Comparison of ENCODE assay signal across 10 cellular contexts in the genomic region with DNA sequence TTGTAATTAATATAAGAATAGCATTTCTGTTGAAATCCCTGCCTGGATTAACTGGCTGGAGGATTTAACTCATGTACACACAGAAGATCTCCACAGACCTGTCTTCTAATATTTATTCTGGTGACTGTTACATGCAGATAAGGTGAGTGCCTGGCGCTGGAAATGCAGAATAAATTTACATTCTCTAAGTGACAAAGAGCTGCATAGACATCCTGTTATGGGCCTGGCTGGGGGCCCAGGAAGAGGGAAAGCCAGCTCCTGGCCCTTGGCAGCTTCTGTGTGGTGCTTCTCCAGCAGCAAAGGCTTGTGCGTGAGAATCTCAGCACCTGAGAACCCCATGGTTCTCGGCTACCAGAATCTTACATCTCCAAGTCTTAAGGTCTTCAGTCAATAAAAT.
DNase-seq lines count a peak whose midpoint lies in the region; ATAC-seq and TF ChIP-seq lines count a peak whose summit lies in the region.
"Had no signal": no experiment of that assay in that cellular context is flagged by ENCODE, and none has a peak within 500 bp of the region (broad histone marks: within the 10 kb centered on the region; RNA-seq: fewer than 3 reads in every experiment).

No MANE protein-coding gene starts in this region.

- H4K8ac ChIP-seq in H9 (replicated peaks; ENCODE audit: insufficient read length, low read depth, low read length) = no peak overlapping the region

- ATAC-seq in RWPE2 (ENCODE audit: low read depth) = no peak
- no peak for ATAC-seq in HG02642 (IDR thresholded peaks at IDR 0.05; ENCODE audit: poor library complexity, unreplicated experiment)
- ATAC-seq in HG03457 (IDR thresholded peaks at IDR 0.05; ENCODE audit: unreplicated experiment) = no peak

- H3K4ac ChIP-seq in H9 (ENCODE audit: low read depth, low read length) = no peak overlapping the region

- no peak overlapping the region for H2BK12ac ChIP-seq in H9 (ENCODE audit: insufficient read length, low read depth, low read length)

- no peaks in the 10 kb centered on the region for H3K79me2 ChIP-seq in H9 (ENCODE audit: insufficient read depth, low read length)

- H2AK5ac ChIP-seq in H9 (ENCODE audit: insufficient read length, low read length) = no peak overlapping the region

- H3K9me3 ChIP-seq in H9 (ENCODE audit: control insufficient read depth, low read depth, low read length) = no peaks in the 10 kb centered on the region
- H3K9me3 ChIP-seq in RWPE2 (ENCODE audit: severe bottlenecking) = no peaks in the 10 kb centered on the region
- H3K9me3 ChIP-seq: right lobe of liver had no signal

- no peak overlapping the region for H4K5ac ChIP-seq in H9 (ENCODE audit: insufficient read length, low read depth, low read length)

- no peaks in the 10 kb centered on the region; the same call in none of the 2 replicates for H3K27me3 Mint-ChIP-seq in H9 (ENCODE audit: low read depth)

- H3K79me1 ChIP-seq in H9 (ENCODE audit: insufficient read depth, low read depth, low read length, poor library complexity, severe bottlenecking) = no peaks in the 10 kb centered on the region

- H2AFZ ChIP-seq in H9 (ENCODE audit: low read length) = no peak overlapping the region

- H3K4me3 ChIP-seq in RWPE2 (ENCODE audit: severe bottlenecking) = no peak overlapping the region
- H3K4me3 ChIP-seq: right lobe of liver had no signal

- H3K4me1 Mint-ChIP-seq in H9 = peaks cover 21 to 44% of the 10 kb centered on the region in 2 experiments

- H4K20me1 ChIP-seq in H9 (ENCODE audit: control insufficient read depth, insufficient read depth, insufficient read length) = no peaks in the 10 kb centered on the region

- H2BK120ac ChIP-seq in H9 (ENCODE audit: low read depth, low read length, poor library complexity, severe bottlenecking) = no peak overlapping the region

- H3K4me1 ChIP-seq in H9 (ENCODE audit: insufficient read depth, low read length) (no peaks in the 10 kb centered on the region), RWPE2 (ENCODE audit: insufficient read depth, poor library complexity, severe bottlenecking) (peaks cover 4% of the 10 kb centered on the region)
- H3K4me1 ChIP-seq: right lobe of liver had no signal

- no peak overlapping the region for H2BK20ac ChIP-seq in H9 (ENCODE audit: low read depth, low read length, poor library complexity, severe bottlenecking)

- H3K27me3 ChIP-seq in H9 (ENCODE audit: insufficient read depth, low read length) = no peaks in the 10 kb centered on the region
- H3K27me3 ChIP-seq in RWPE2 (ENCODE audit: insufficient read depth, poor library complexity, severe bottlenecking) = no peaks in the 10 kb centered on the region
- H3K27me3 ChIP-seq: right lobe of liver had no signal

- H3T11ph ChIP-seq in H9 (ENCODE audit: low read length) = no peak overlapping the region

- no peaks in the 10 kb centered on the region for H3K23me2 ChIP-seq in H9 (ENCODE audit: insufficient read length, low read depth, low read length, poor library complexity, severe bottlenecking)

- no peak overlapping the region for H3K9ac ChIP-seq in H9 (ENCODE audit: extremely low read depth, insufficient read length, low read length)

- H3K27ac Mint-ChIP-seq in H9 = no peak overlapping the region; a peak in 1 of 7 replicates
- H3K27ac Mint-ChIP-seq: HFFc6 had no signal

- H4K91ac ChIP-seq in H9 (ENCODE audit: insufficient read length, low read depth, low read length) = no peak overlapping the region

- no peak overlapping the region for H3K56ac ChIP-seq in H9 (ENCODE audit: insufficient read length, low read depth, low read length)

- DNase-seq in H9 (peak; percentile 22), RWPE2 (ENCODE audit: low spot score) (peak; percentile 13), left kidney (ENCODE audit: low read depth, low spot score) (peak; percentile 16), NCI-H2107 treated with DMSO at 0.1 percent for 48 hours (lab: John Stamatoyannopoulos, UW; ENCODE audit: unreplicated experiment) (no peak), HUDEP-2 (lab: John Stamatoyannopoulos, UW; ENCODE audit: unreplicated experiment in 76 of 76) (no peak)
- DNase-seq: HFFc6, right lobe of liver had no signal

- H3K27ac ChIP-seq in C4-2B = peak overlapping the region; percentile 39
- no peak overlapping the region for H3K27ac ChIP-seq in H9 (ENCODE audit: insufficient read length, low read depth, low read length)
- no peak overlapping the region for H3K27ac ChIP-seq in RWPE2 (ENCODE audit: poor library complexity, severe bottlenecking)
- H3K27ac ChIP-seq: right lobe of liver had no signal

- TF ChIP-seq CTCF in C4-2B (conservative IDR thresholded peaks at IDR 0.05) (no peak), H9 (conservative IDR thresholded peaks at IDR 0.05) (no peak), RWPE2 (IDR thresholded peaks at IDR 0.05; ENCODE audit: poor library complexity, severe bottlenecking) (no peak)

- H3K14ac ChIP-seq in H9 (ENCODE audit: insufficient read depth, low read length) = no peak overlapping the region

- no peak overlapping the region for H3K23ac ChIP-seq in H9 (ENCODE audit: insufficient read length, low read depth, low read length)

- H3K4me2 ChIP-seq in H9 (ENCODE audit: insufficient read depth, insufficient read length, low read length) = no peak overlapping the region

- no peak overlapping the region for H2BK15ac ChIP-seq in H9 (ENCODE audit: low read depth, low read length)

- H2BK5ac ChIP-seq in H9 (ENCODE audit: insufficient read length, low read length) = no peak overlapping the region

- no CpG with 5 or more reads among the region's 3 CpGs for WGBS in H9 (ENCODE audit: extremely low coverage, insufficient read length, low lambda C conversion rate)

- peaks cover 0 to 3% of the 10 kb centered on the region in 2 experiments; a peak in 3 of 5 replicates for H3K9me3 Mint-ChIP-seq in H9
- H3K9me3 Mint-ChIP-seq: HFFc6 had no signal

- H3K18ac ChIP-seq in H9 (ENCODE audit: insufficient read length, low read depth, low read length) = no peak overlapping the region

- no peak overlapping the region for H3K4me3 Mint-ChIP-seq in H9
- H3K4me3 Mint-ChIP-seq: HFFc6 had no signal

- H3K36me3 ChIP-seq in RWPE2 (ENCODE audit: low read depth) = no peaks in the 10 kb centered on the region
- H3K36me3 ChIP-seq: right lobe of liver had no signal

- H3K36me3 Mint-ChIP-seq in H9 (ENCODE audit: insufficient read depth in 1 of 3, low read depth in 3 of 3) = no peaks in the 10 kb centered on the region; a peak in 1 of 7 replicates

Comparison
In these comparisons a context has a peak if more than half of its experiments do, and no peak if none do; other contexts are left out.
1. DNase-seq: peak in H9 (single experiment), RWPE2 (single experiment) and left kidney (single experiment); none in NCI-H2107 treated with DMSO at 0.1 percent for 48 hours (single experiment) and HUDEP-2 (0 of 76).